In the genomic region with DNA sequence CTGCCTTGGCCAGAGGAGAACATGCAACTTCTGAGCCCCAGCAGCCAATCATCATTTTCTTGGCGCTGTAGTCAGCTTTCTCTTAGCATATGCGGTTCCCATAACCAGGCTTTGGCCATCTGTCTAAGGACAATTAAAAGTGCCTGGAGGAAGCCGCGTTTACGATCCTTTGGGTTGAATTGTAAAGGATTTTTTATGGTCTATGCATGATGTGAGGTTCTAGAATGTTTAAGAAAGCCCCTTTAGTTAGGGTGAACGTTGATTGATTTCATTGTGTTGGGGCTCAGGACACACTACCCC, we compare ENCODE assay signal across 8 cellular contexts. TPM values are rescaled to one million over a fixed set of nuclear protein-coding genes. Genes with fewer than 3 reads are reported as not detected.
DNase-seq lines count a peak whose midpoint lies in the region; ATAC-seq and TF ChIP-seq lines count a peak whose summit lies in the region.

No MANE protein-coding gene starts in this region.

- peaks cover 6% of the 10 kb centered on the region for H3K79me1 ChIP-seq in mesendoderm (ENCODE audit: low read length)

- H3K56ac ChIP-seq in mesendoderm (ENCODE audit: low read length) = peak overlapping the region; percentile 77

- H3K18ac ChIP-seq in mesendoderm (ENCODE audit: low read length) = no peak overlapping the region

- peak overlapping the region; percentile 47 for H4K5ac ChIP-seq in mesendoderm (ENCODE audit: low read length)

- no peaks in the 10 kb centered on the region for H3K36me3 ChIP-seq in cardiac muscle cell
- H3K36me3 ChIP-seq in body of pancreas (replicated peaks in 1 of 2; ENCODE audit: insufficient read depth in 1 of 2, low read depth in 2 of 2) = no peaks in the 10 kb centered on the region
- no peaks in the 10 kb centered on the region for H3K36me3 ChIP-seq in mesendoderm (ENCODE audit: control insufficient read depth, insufficient read depth, low read length)
- no peaks in the 10 kb centered on the region for H3K36me3 ChIP-seq in uterus

- H2BK120ac ChIP-seq in mesendoderm (ENCODE audit: low read depth, low read length) = no peak overlapping the region

- WGBS in body of pancreas, 2 donors = 1 to 10% methylated on average over 6 of the region's 6 CpGs
- WGBS in mesendoderm (ENCODE audit: extremely low coverage, insufficient coverage, low lambda C conversion rate) = no CpG with 5 or more reads among the region's 6 CpGs

- no peak overlapping the region for H3K4ac ChIP-seq in mesendoderm (ENCODE audit: low read depth, low read length)

- H3K27ac ChIP-seq in cardiac muscle cell (peak overlapping the region; percentile 96), body of pancreas (peak overlapping the region; percentile 82 to 98 (median 97)), mesendoderm (ENCODE audit: low read depth, low read length) (peak overlapping the region; percentile 44), uterus (peak overlapping the region; percentile 97 to 98)

- H3K79me2 ChIP-seq in mesendoderm (ENCODE audit: control insufficient read depth, insufficient read depth, low read length) = peaks cover 10% of the 10 kb centered on the region

- H3K4me2 ChIP-seq in mesendoderm (ENCODE audit: low read length) = peak overlapping the region; percentile 80

- peak overlapping the region; percentile 96 for H3K4me3 ChIP-seq in cardiac muscle cell
- H3K4me3 ChIP-seq in body of pancreas = peak overlapping the region; percentile 14 to 38
- no peak overlapping the region for H3K4me3 ChIP-seq in mesendoderm (ENCODE audit: low read length)
- H3K4me3 ChIP-seq in uterus = peak overlapping the region; percentile 87 to 91

- no peaks in the 10 kb centered on the region for H3K9me3 ChIP-seq in cardiac muscle cell (ENCODE audit: low read depth)
- no peaks in the 10 kb centered on the region for H3K9me3 ChIP-seq in body of pancreas
- no peaks in the 10 kb centered on the region for H3K9me3 ChIP-seq in uterus

- peaks cover 7% of the 10 kb centered on the region for H3K4me1 ChIP-seq in cardiac muscle cell (ENCODE audit: low read depth)
- peaks cover 10% of the 10 kb centered on the region for H3K4me1 ChIP-seq in body of pancreas
- no peaks in the 10 kb centered on the region for H3K4me1 ChIP-seq in mesendoderm (ENCODE audit: control insufficient read depth, low read depth, low read length)
- no peaks in the 10 kb centered on the region for H3K4me1 ChIP-seq in uterus

- H3K23ac ChIP-seq in mesendoderm (ENCODE audit: low read length) = no peak overlapping the region

- H2BK15ac ChIP-seq in mesendoderm (replicated peaks; ENCODE audit: low read depth) = no peak overlapping the region

- H2BK5ac ChIP-seq in mesendoderm (ENCODE audit: low read length) = no peak overlapping the region

- no peak overlapping the region for H4K8ac ChIP-seq in mesendoderm (ENCODE audit: low read depth, low read length)

- peak overlapping the region; percentile 67 for H3K9ac ChIP-seq in mesendoderm (ENCODE audit: low read length)

- H3K27me3 ChIP-seq in cardiac muscle cell (no peaks in the 10 kb centered on the region), body of pancreas (no peaks in the 10 kb centered on the region), mesendoderm (ENCODE audit: insufficient read depth, low read length, poor library complexity) (no peaks in the 10 kb centered on the region), uterus (no peaks in the 10 kb centered on the region)

- intact Hi-C loops in left ventricle myocardium superior (cut with micrococcal nuclease) (loop anchor here (5.0 kb wide), 1 partner anchor 61 kb away; no protein-coding TSS in a partner anchor), body of pancreas (cut with DNase I) (loop anchor here (10.0 kb wide), 1 partner anchor 59 kb away; a partner anchor contains a TSS), uterus (cut with DNase I; ENCODE audit: low total_unique reads) (loop anchor here (10.0 kb wide), 1 partner anchor 59 kb away; a partner anchor contains a TSS)

- TF ChIP-seq CTCF in cardiac muscle cell (IDR thresholded peaks at IDR 0.05; ENCODE audit: low read depth, low read length) = no peak
- TF ChIP-seq CTCF in body of pancreas (IDR thresholded peaks at IDR 0.05) = no peak
- TF ChIP-seq CTCF in uterus (IDR thresholded peaks at IDR 0.05) = no peak

- ATAC-seq in left ventricle myocardium superior (no peak), body of pancreas (no peak), GM18519 (IDR thresholded peaks at IDR 0.05; ENCODE audit: low FRiP score, unreplicated experiment) (no peak)

- no peak for TF ChIP-seq POLR2A in body of pancreas (IDR thresholded peaks at IDR 0.05)
- TF ChIP-seq POLR2A in uterus (IDR thresholded peaks at IDR 0.05) = no peak

- no peak overlapping the region for H2AK5ac ChIP-seq in mesendoderm (ENCODE audit: low read length)

- no peak for DNase-seq in cardiac muscle cell (ENCODE audit: low read depth in 1 of 2, low spot score in 1 of 2)
- DNase-seq in left ventricle myocardium superior = no peak
- DNase-seq in body of pancreas = no peak
- no peak for DNase-seq in mesendoderm
- no peak for DNase-seq in uterus
- no peak for DNase-seq in hypothalamus (lab: John Stamatoyannopoulos, UW)
- no peak for DNase-seq in stimulated activated CD4-positive, alpha-beta T cell treated with anti-CD3 and anti-CD28 coated beads, Interleukin-2, amount 100 ng/mL, for 48 hours

RNA-seq across cellular contexts. Expression of a gene that starts 0.8 kb away (rescaled TPM):
- total RNA-seq in cardiac muscle cell (7.5 and 11.1 TPM in 2 replicates), left ventricle myocardium superior (11.0 TPM), body of pancreas (1 to 10 TPM; 4.0 to 8.0 TPM), uterus (10 to 100 TPM in 2 of 4 donors, 1 to 10 TPM in 2; 1.0 to 34.3 (median 12.9) TPM)
- 5.6 and 10.2 TPM in 2 replicates for polyA plus RNA-seq in cardiac muscle cell
- polyA plus RNA-seq in mesendoderm (2013, experiment 1 of 2) = 1.9 TPM
- 2.3 TPM for polyA plus RNA-seq in mesendoderm (2013, experiment 2 of 2)

RNA-seq across cellular contexts. Expression of a gene that starts 58.5 kb away (rescaled TPM):
- total RNA-seq in cardiac muscle cell (29.7 and 48.2 TPM in 2 replicates), left ventricle myocardium superior (89.3 TPM), body of pancreas (10 to 100 TPM; 42.0 to 60.3 TPM), uterus (100 to 1,000 TPM in 3 of 4 donors, 10 to 100 TPM in 1; 75.8 to 121 (median 101) TPM)
- polyA plus RNA-seq in cardiac muscle cell = 45.1 and 47.0 TPM in 2 replicates
- 228 TPM for polyA plus RNA-seq in mesendoderm (2013, experiment 1 of 2)
- 227 TPM for polyA plus RNA-seq in mesendoderm (2013, experiment 2 of 2)

Comparison
In these comparisons a context has a peak if more than half of its experiments do, and no peak if none do; other contexts are left out.
1. H3K27ac ChIP-seq: peak in every context shown above with its lines; median percentile 98 in uterus; 97 in body of pancreas; 96 in cardiac muscle cell; 44 in mesendoderm.